Comparison of ENCODE assay signal across 8 cellular contexts in the genomic region with DNA sequence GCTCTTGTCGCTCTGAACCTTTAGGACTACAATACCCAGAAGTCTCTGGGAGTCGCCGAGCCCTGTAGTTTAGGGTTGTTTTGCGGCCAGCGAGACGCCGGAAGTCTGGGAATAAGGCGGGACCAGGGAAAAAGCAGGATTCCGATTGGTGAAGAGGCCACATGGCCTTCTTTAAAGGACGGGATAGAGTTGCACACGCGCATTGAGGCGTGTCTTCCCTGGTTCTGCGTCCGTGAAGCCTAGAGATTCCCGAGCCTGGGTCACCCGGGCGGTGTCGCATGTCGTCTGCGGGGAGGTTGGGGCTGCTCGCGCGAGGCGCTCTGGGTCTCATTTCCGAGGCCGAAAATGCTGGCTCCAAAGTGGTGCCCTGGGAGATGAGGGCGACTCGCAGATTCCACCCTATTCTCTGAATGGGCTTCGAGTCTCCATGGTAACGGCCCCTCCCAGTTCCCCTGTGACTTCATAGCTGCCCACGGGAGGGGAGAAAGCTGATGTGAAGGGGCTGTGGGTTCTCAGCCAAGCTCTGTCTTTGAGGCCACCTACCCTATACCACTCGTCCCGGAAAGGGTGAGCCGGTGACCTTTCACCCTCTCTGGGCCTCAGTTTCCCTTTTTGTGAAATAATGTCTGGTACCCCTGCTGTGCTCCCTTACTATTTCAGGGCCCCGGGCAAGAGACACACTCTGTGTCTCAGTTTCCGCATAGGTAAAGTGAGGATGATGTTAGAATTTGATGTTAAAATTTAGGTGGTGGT. TPM values are rescaled to one million over a fixed set of nuclear protein-coding genes. Genes with fewer than 3 reads are reported as not detected.
DNase-seq lines count a peak whose midpoint lies in the region; ATAC-seq and TF ChIP-seq lines count a peak whose summit lies in the region.

No MANE protein-coding gene starts in this region.

- no peak for TF ChIP-seq EP300 in esophagus muscularis mucosa (IDR thresholded peaks at IDR 0.05)

- CTCF ChIA-PET in Panc1 (lab: Charles Lee), result interaction anchor here (0.6 to 1.0 kb wide), 4 partner anchors 18 to 239 kb away, joined by 3 to 10 read pairs (median 9); no protein-coding TSS in a partner anchor

- intact Hi-C loops in Panc1 (cut with micrococcal nuclease; ENCODE audit: unreplicated experiment), result no loop called here
- intact Hi-C loops in esophagus muscularis mucosa (cut with DNase I), result loop anchor here (10.0 kb wide), 1 partner anchor 170 kb away; a partner anchor contains a TSS

- peaks cover 37% of the 10 kb centered on the region for H3K4me1 Mint-ChIP-seq in activated T-cell treated with anti-CD3 and anti-CD28 coated beads, Interleukin-2, amount 50 U/mL, for 72 hours (ENCODE audit: low read depth)

- peak overlapping the region; percentile 70 for H2AFZ ChIP-seq in KMS-11 (ENCODE audit: low read depth)

- H3K27ac ChIP-seq in KMS-11, result peak overlapping the region; percentile 92
- peak overlapping the region; percentile 98 for H3K27ac ChIP-seq in Panc1 (ENCODE audit: low read length)
- H3K27ac ChIP-seq in esophagus muscularis mucosa (replicated peaks in 1 of 4), result peak overlapping the region; percentile 93 to 96 (median 96)
- peak overlapping the region; percentile 92 for H3K27ac ChIP-seq in muscle layer of colon (ENCODE audit: low read depth, low read length)

- peaks cover 9% of the 10 kb centered on the region for H3K4me1 ChIP-seq in KMS-11 (ENCODE audit: low read depth, poor library complexity, severe bottlenecking)
- H3K4me1 ChIP-seq in Panc1 (ENCODE audit: control insufficient read depth, insufficient read depth, low read length), result peaks cover 11% of the 10 kb centered on the region; the same call in 1 of the 2 replicates
- peaks cover 11 to 23% (median 17%) of the 10 kb centered on the region in 4 donors for H3K4me1 ChIP-seq in esophagus muscularis mucosa
- peaks cover 13% of the 10 kb centered on the region for H3K4me1 ChIP-seq in muscle layer of colon (ENCODE audit: insufficient read depth, low read length)

- POLR2A ChIA-PET in Panc1 (lab: Charles Lee), result interaction anchor here (0.5 to 1.0 kb wide), 4 partner anchors 37 to 353 kb away, joined by 3 to 6 read pairs (median 4); no protein-coding TSS in a partner anchor

- H3K9ac ChIP-seq in KMS-11 (peak overlapping the region; percentile 81), muscle layer of colon (ENCODE audit: low read length) (peak overlapping the region; percentile 13)

- H3K27me3 ChIP-seq in KMS-11 (ENCODE audit: insufficient read depth, low read depth) (no peaks in the 10 kb centered on the region), Panc1 (ENCODE audit: control insufficient read depth, insufficient read depth, low read length) (no peaks in the 10 kb centered on the region), esophagus muscularis mucosa (no peaks in the 10 kb centered on the region), muscle layer of colon (ENCODE audit: control insufficient read depth in 1 of 2, insufficient read depth in 2 of 2, low read length in 2 of 2) (no peaks in the 10 kb centered on the region)

- no peaks in the 10 kb centered on the region for H4K20me1 ChIP-seq in KMS-11 (ENCODE audit: insufficient read depth)

- H3K36me3 ChIP-seq in KMS-11 (ENCODE audit: insufficient read depth) (no peaks in the 10 kb centered on the region), Panc1 (ENCODE audit: control insufficient read depth, insufficient read depth, low read length) (no peaks in the 10 kb centered on the region), esophagus muscularis mucosa (peaks cover 0 to 7% (median 0%) of the 10 kb centered on the region in 4 donors), muscle layer of colon (ENCODE audit: insufficient read depth, low read length) (peaks cover 4% of the 10 kb centered on the region)

- no peak for TF ChIP-seq POLR2A in esophagus muscularis mucosa (IDR thresholded peaks at IDR 0.05; ENCODE audit: low read depth)

- peak; percentile 73 for ATAC-seq in GM21786 (IDR thresholded peaks at IDR 0.05; ENCODE audit: unreplicated experiment)
- ATAC-seq in Panc1, result peak; percentile 96
- ATAC-seq in activated T-cell treated with anti-CD3 and anti-CD28 coated beads, Interleukin-2, amount 50 U/mL, for 72 hours (replicated peaks in 1 of 2), result peak; percentile 82 to 83

- WGBS in esophagus muscularis mucosa, result 4% methylated on average over 30 of the region's 37 CpGs

- H3K36me3 Mint-ChIP-seq in activated T-cell treated with anti-CD3 and anti-CD28 coated beads, Interleukin-2, amount 50 U/mL, for 72 hours (ENCODE audit: insufficient read depth in 2 of 2), result peaks cover 6 to 9% of the 10 kb centered on the region in 2 donors

- H3K4me3 ChIP-seq in KMS-11 (IDR thresholded peaks at IDR 0.05; ENCODE audit: insufficient read depth, low read depth, low read length) (no peak overlapping the region), Panc1 (ENCODE audit: low read depth in 2 of 2, low read length in 2 of 2) (peak overlapping the region; percentile 84 to 99), esophagus muscularis mucosa (peak overlapping the region; percentile 67 to 86 (median 75)), muscle layer of colon (ENCODE audit: low read depth in 1 of 2, low read length in 2 of 2) (peak overlapping the region; percentile 56 to 69)

- no peaks in the 10 kb centered on the region for H3K9me3 ChIP-seq in Panc1 (ENCODE audit: control insufficient read depth, insufficient read depth, low read depth, low read length)
- H3K9me3 ChIP-seq in esophagus muscularis mucosa, result no peaks in the 10 kb centered on the region
- H3K9me3 ChIP-seq in muscle layer of colon (ENCODE audit: low read length), result no peaks in the 10 kb centered on the region

- H3K27ac Mint-ChIP-seq in activated T-cell treated with anti-CD3 and anti-CD28 coated beads, Interleukin-2, amount 50 U/mL, for 72 hours, result peak overlapping the region; percentile 95

- DNase-seq in DMS79 (lab: John Stamatoyannopoulos, UW), result peak; percentile 96
- DNase-seq in Panc1 (ENCODE audit: low read depth, low spot score), result peak; percentile 99
- DNase-seq in activated T-cell treated with anti-CD3 and anti-CD28 coated beads, Interleukin-2, amount 50 U/mL, for 72 hours, result peak; percentile 87 to 91
- peak; percentile 98 for DNase-seq in esophagus muscularis mucosa (ENCODE audit: extremely low spot score)
- DNase-seq in stimulated activated CD8-positive, alpha-beta memory T cell treated with anti-CD3 and anti-CD28 coated beads, Interleukin-7, amount 100 ng/mL, for 1 hour (ENCODE audit: low read depth in 2 of 2), result peak; percentile 78 to 79

- TF ChIP-seq CTCF in KMS-11 (conservative IDR thresholded peaks at IDR 0.05; ENCODE audit: low read depth, low read length), result no peak
- TF ChIP-seq CTCF in Panc1 (IDR thresholded peaks at IDR 0.05), result no peak
- TF ChIP-seq CTCF in esophagus muscularis mucosa (IDR thresholded peaks at IDR 0.05), result no peak

- no peaks in the 10 kb centered on the region for H3K79me2 ChIP-seq in KMS-11 (ENCODE audit: insufficient read depth, low read depth)

- in situ Hi-C loops in Panc1 (cut with HindIII; ENCODE audit: low pct_unique_long_range_greater_than_20kb, low sequenced_read_pairs), result no loop called here

- BruUV-seq in Panc1 (replicated peaks; lab: Mats Ljungman, UMichigan), result no TSS peak

- H3K4me2 ChIP-seq in KMS-11, result peak overlapping the region; percentile 77

- peaks cover 0 to 2% of the 10 kb centered on the region in 2 donors for H3K9me3 Mint-ChIP-seq in activated T-cell treated with anti-CD3 and anti-CD28 coated beads, Interleukin-2, amount 50 U/mL, for 72 hours

- peak overlapping the region; percentile 90 to 93 for H3K4me3 Mint-ChIP-seq in activated T-cell treated with anti-CD3 and anti-CD28 coated beads, Interleukin-2, amount 50 U/mL, for 72 hours

- H3K27me3 Mint-ChIP-seq in activated T-cell treated with anti-CD3 and anti-CD28 coated beads, Interleukin-2, amount 50 U/mL, for 72 hours (ENCODE audit: low read depth), result no peaks in the 10 kb centered on the region

RNA-seq across cellular contexts. Expression of a gene that starts 0.6 kb away (rescaled TPM):
- 13.8 TPM for total RNA-seq in Panc1 (2021; ENCODE audit: unreplicated experiment)
- 6.2 TPM for polyA plus RNA-seq in Panc1 (2012; ENCODE audit: insufficient read length)
- 1 to 10 TPM; 8.3 to 8.4 TPM for total RNA-seq in activated T-cell treated with anti-CD3 and anti-CD28 coated beads, Interleukin-2, amount 50 U/mL, for 72 hours
- total RNA-seq in esophagus muscularis mucosa, result 1 to 10 TPM; 3.7 to 9.9 (median 6.7) TPM

RNA-seq across cellular contexts. Expression of a gene that starts 42.7 kb away (rescaled TPM):
- total RNA-seq in Panc1 (2021; ENCODE audit: unreplicated experiment), result not detected
- polyA plus RNA-seq in Panc1 (2012; ENCODE audit: insufficient read length), result not detected
- total RNA-seq in activated T-cell treated with anti-CD3 and anti-CD28 coated beads, Interleukin-2, amount 50 U/mL, for 72 hours, result under 1 TPM in 1 of 2 donors, not detected in 1; 0.67 TPM
- 1 to 10 TPM in 1 of 4 donors, not detected in 3; 2.9 TPM for total RNA-seq in esophagus muscularis mucosa
